ENCODE assay signal across 9 cellular contexts in the genomic region with DNA sequence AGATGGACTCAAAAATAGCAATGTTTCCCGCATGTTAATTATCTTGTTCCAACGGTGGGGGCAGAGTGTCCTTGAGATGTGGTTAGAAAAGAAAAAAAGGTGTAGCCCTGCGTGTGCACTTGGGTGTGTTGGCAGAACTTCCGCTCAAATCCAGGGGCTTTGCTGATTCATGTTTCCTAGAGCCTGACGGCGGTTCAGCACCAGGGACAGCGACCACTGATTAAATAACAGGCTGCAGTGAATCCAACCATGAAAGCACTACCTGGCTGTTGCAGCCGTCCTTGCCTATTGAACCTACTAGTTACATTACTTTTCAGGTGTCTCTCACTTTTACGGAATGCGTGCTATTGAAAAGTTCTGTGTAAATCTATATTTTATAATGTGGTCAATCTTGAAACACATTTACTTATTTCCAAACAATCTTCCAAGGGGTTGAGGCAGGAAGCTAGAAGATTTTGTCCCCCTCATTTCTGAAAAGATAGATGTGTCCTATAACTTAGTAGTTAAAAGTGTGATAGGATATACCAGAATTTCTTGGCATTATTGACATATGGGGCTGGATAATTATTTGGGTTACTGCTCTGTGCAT.
A peak's percentile ranks its signal among the peaks of the same experiment; 100 is the strongest.
DNase-seq lines count a peak whose midpoint lies in the region; FAIRE-seq and TF ChIP-seq lines count a peak whose summit lies in the region.
"Had no signal": no experiment of that assay in that cellular context is flagged by ENCODE, and none has a peak within 500 bp of the region (broad histone marks: within the 10 kb centered on the region; RNA-seq: fewer than 3 reads in every experiment).

No MANE protein-coding gene starts in this region.

- no peaks in the 10 kb centered on the region for H3K4me1 Mint-ChIP-seq in activated T-helper 1 cell treated with anti-CD3 and anti-CD28 coated beads, Interleukin-12 subunit alpha, Interleukin-12 subunit beta, Interleukin-2, Interleukin-4 antibody, amounts not matched to agents 30 ng/mL and 10 ng/mL and 1 ng/mL, durations not matched to agents 14 hours and 24 hours and 36 hours (ENCODE audit: low read depth)
- H3K4me1 Mint-ChIP-seq: naive thymus-derived CD8-positive, alpha-beta T cell had no signal

- no peak for TF ChIP-seq CTCF in esophagus muscularis mucosa (IDR thresholded peaks at IDR 0.05)

- H3K36me3 Mint-ChIP-seq in activated T-helper 1 cell treated with anti-CD3 and anti-CD28 coated beads, Interleukin-12 subunit alpha, Interleukin-12 subunit beta, Interleukin-2, Interleukin-4 antibody, amounts not matched to agents 30 ng/mL and 10 ng/mL and 1 ng/mL, durations not matched to agents 14 hours and 24 hours and 36 hours (ENCODE audit: low read depth), result no peaks in the 10 kb centered on the region

- no peak overlapping the region for H3K4me3 ChIP-seq in Jurkat, Clone E6-1 (ENCODE audit: low read length)
- H3K4me3 ChIP-seq in esophagus muscularis mucosa, result no peak overlapping the region

- no peaks in the 10 kb centered on the region for H3K27me3 Mint-ChIP-seq in activated T-helper 1 cell treated with anti-CD3 and anti-CD28 coated beads, Interleukin-12 subunit alpha, Interleukin-12 subunit beta, Interleukin-2, Interleukin-4 antibody, amounts not matched to agents 30 ng/mL and 10 ng/mL and 1 ng/mL, durations not matched to agents 14 hours and 24 hours and 36 hours (ENCODE audit: insufficient read depth)

- no peak overlapping the region for H3K27ac Mint-ChIP-seq in activated T-helper 1 cell treated with anti-CD3 and anti-CD28 coated beads, Interleukin-12 subunit alpha, Interleukin-12 subunit beta, Interleukin-2, Interleukin-4 antibody, amounts not matched to agents 30 ng/mL and 10 ng/mL and 1 ng/mL, durations not matched to agents 14 hours and 24 hours and 36 hours
- H3K27ac Mint-ChIP-seq: naive thymus-derived CD8-positive, alpha-beta T cell had no signal

- no peaks in the 10 kb centered on the region for H3K9me3 ChIP-seq in esophagus muscularis mucosa

- peaks cover 0 to 30% (median 0%) of the 10 kb centered on the region in 4 donors for H3K27me3 ChIP-seq in esophagus muscularis mucosa

- WGBS in esophagus muscularis mucosa, result 4% methylated on average over 10 of the region's 10 CpGs

- no peaks in the 10 kb centered on the region for H3K4me1 ChIP-seq in esophagus muscularis mucosa

- DNase-seq in DMS79 (lab: John Stamatoyannopoulos, UW) (peak; percentile 80), iPS-NIHi11 (ENCODE audit: low spot score) (peak; percentile 76), ureter (ENCODE audit: low spot score) (peak; percentile 64), esophagus muscularis mucosa (ENCODE audit: extremely low spot score) (no peak), GM12892 (ENCODE audit: insufficient read length) (no peak), NCI-H2196 (lab: John Stamatoyannopoulos, UW; ENCODE audit: unreplicated experiment) (no peak)
- DNase-seq in Jurkat, Clone E6-1 (ENCODE audit: low read depth, low spot score), result peak; percentile 70
- peak; percentile 16 for DNase-seq in activated T-helper 1 cell treated with anti-CD3 and anti-CD28 coated beads, Interleukin-12 subunit alpha, Interleukin-12 subunit beta, Interleukin-2, Interleukin-4 antibody, amounts not matched to agents 30 ng/mL and 10 ng/mL and 1 ng/mL, durations not matched to agents 14 hours and 24 hours and 36 hours (ENCODE audit: low spot score)

- intact Hi-C loops in activated T-helper 1 cell treated with anti-CD3 and anti-CD28 coated beads, Interleukin-12 subunit alpha, Interleukin-12 subunit beta, Interleukin-2, Interleukin-4 antibody, amounts not matched to agents 30 ng/mL and 10 ng/mL and 1 ng/mL, durations not matched to agents 14 hours and 24 hours and 36 hours (cut with micrococcal nuclease), result no loop called here
- intact Hi-C loops in esophagus muscularis mucosa (cut with DNase I), result no loop called here

- no peak for TF ChIP-seq POLR2A in esophagus muscularis mucosa (IDR thresholded peaks at IDR 0.05; ENCODE audit: low read depth)
- no peak for TF ChIP-seq POLR2A in GM12892 (IDR thresholded peaks at IDR 0.05; ENCODE audit: low read depth, low read length)

- FAIRE-seq in GM12892 (lab: Jason Lieb, UNC), result no peak

- no peak overlapping the region for H3K4me3 Mint-ChIP-seq in activated T-helper 1 cell treated with anti-CD3 and anti-CD28 coated beads, Interleukin-12 subunit alpha, Interleukin-12 subunit beta, Interleukin-2, Interleukin-4 antibody, amounts not matched to agents 30 ng/mL and 10 ng/mL and 1 ng/mL, durations not matched to agents 14 hours and 24 hours and 36 hours
- H3K4me3 Mint-ChIP-seq: naive thymus-derived CD8-positive, alpha-beta T cell had no signal

- TF ChIP-seq EP300 in esophagus muscularis mucosa (IDR thresholded peaks at IDR 0.05), result no peak

- H3K9me3 Mint-ChIP-seq in activated T-helper 1 cell treated with anti-CD3 and anti-CD28 coated beads, Interleukin-12 subunit alpha, Interleukin-12 subunit beta, Interleukin-2, Interleukin-4 antibody, amounts not matched to agents 30 ng/mL and 10 ng/mL and 1 ng/mL, durations not matched to agents 14 hours and 24 hours and 36 hours, result no peaks in the 10 kb centered on the region

- H3K36me3 ChIP-seq in esophagus muscularis mucosa, result no peaks in the 10 kb centered on the region

- H3K27ac ChIP-seq in esophagus muscularis mucosa (replicated peaks in 1 of 4), result no peak overlapping the region

Comparison
In these comparisons a context has a peak if more than half of its experiments do, and no peak if none do; other contexts are left out.
1. DNase-seq: peak in DMS79 (single experiment), Jurkat, Clone E6-1 (single experiment), activated T-helper 1 cell treated with anti-CD3 and anti-CD28 coated beads, Interleukin-12 subunit alpha, Interleukin-12 subunit beta, Interleukin-2, Interleukin-4 antibody, amounts not matched to agents 30 ng/mL and 10 ng/mL and 1 ng/mL, durations not matched to agents 14 hours and 24 hours and 36 hours (single experiment), iPS-NIHi11 (single experiment) and ureter (single experiment); none in esophagus muscularis mucosa (single experiment), GM12892 (single experiment) and NCI-H2196 (single experiment).